Comparison of ENCODE assay signal across 1 cellular context in the genomic region with DNA sequence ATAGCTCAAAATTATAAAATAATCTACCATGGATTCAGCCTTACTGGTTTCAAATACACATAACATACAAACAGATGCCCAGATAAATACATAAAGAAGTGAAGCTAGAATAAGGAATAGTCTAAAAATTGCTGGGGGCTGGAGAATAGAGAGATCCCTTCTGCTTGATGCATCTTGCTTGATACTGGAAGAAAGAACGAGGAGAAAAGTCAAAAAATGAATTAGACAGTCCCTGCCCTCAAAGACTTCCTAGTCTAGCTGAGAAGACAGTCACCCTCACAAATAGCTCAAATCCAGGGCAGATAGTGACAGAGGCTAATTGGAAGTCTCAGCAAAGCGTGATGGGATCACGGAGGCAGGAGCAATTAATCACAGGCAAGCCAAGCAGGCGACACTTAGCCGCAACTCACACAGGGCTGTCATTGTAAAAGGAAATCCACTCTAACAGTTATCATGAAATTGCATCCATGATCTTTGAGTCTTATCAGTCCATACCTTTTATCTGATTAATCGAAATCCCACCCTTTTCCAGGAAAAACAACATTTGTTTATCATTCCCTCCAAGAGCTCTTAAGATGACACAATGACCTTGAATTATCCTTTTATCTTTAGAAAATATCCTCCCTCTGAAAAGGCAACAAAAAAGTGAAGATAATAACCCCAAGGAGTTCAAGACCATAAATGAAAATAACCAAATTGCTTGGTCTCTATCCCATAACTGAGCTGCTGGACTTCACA.
TF ChIP-seq lines count a peak whose summit lies in the region.

No MANE protein-coding gene starts in this region.

TF ChIP-seq in K562, 482 proteins besides CTCF, POLR2A, EP300 and RAD21:
- no peak for TF ChIP-seq E2F6 (IDR thresholded peaks at IDR 0.05; ENCODE audit: borderline replicate concordance in 1 of 2, extremely low read depth in 1 of 2, insufficient read depth in 1 of 2, insufficient read length in 1 of 2, low read depth in 1 of 2, low read length in 1 of 2, poor library complexity in 1 of 2, severe bottlenecking in 1 of 2)
- no peak for TF ChIP-seq TEAD1 (CRISPR knock-in tag; IDR thresholded peaks at IDR 0.05)
- TF ChIP-seq EP400 (IDR thresholded peaks at IDR 0.05): no peak
- no peak for TF ChIP-seq CBFB (CRISPR knock-in tag; IDR thresholded peaks at IDR 0.05)
- no peak for TF ChIP-seq ZNF449 (CRISPR knock-in tag; IDR thresholded peaks at IDR 0.05)
- TF ChIP-seq, protein P1, sequence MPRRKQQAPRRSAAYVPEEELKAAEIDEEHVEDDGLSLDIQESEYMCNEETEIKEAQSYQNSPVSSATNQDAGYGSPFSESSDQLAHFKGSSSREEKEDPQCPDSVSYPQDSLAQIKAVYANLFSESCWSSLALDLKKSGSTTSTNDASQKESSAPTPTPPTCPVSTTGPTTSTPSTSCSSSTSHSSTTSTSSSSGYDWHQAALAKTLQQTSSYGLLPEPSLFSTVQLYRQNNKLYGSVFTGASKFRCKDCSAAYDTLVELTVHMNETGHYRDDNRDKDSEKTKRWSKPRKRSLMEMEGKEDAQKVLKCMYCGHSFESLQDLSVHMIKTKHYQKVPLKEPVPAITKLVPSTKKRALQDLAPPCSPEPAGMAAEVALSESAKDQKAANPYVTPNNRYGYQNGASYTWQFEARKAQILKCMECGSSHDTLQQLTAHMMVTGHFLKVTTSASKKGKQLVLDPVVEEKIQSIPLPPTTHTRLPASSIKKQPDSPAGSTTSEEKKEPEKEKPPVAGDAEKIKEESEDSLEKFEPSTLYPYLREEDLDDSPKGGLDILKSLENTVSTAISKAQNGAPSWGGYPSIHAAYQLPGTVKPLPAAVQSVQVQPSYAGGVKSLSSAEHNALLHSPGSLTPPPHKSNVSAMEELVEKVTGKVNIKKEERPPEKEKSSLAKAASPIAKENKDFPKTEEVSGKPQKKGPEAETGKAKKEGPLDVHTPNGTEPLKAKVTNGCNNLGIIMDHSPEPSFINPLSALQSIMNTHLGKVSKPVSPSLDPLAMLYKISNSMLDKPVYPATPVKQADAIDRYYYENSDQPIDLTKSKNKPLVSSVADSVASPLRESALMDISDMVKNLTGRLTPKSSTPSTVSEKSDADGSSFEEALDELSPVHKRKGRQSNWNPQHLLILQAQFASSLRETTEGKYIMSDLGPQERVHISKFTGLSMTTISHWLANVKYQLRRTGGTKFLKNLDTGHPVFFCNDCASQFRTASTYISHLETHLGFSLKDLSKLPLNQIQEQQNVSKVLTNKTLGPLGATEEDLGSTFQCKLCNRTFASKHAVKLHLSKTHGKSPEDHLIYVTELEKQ (CRISPR knock-in tag; IDR thresholded peaks at IDR 0.05): no peak
- TF ChIP-seq ATF3 (IDR thresholded peaks at IDR 0.05): no peak
- TF ChIP-seq ATF3 (CRISPR knock-in tag; conservative IDR thresholded peaks at IDR 0.05): no peak
- TF ChIP-seq MEIS2 (IDR thresholded peaks at IDR 0.05; ENCODE audit: partially characterized antibody): peak; percentile 86
- TF ChIP-seq, protein P2, sequence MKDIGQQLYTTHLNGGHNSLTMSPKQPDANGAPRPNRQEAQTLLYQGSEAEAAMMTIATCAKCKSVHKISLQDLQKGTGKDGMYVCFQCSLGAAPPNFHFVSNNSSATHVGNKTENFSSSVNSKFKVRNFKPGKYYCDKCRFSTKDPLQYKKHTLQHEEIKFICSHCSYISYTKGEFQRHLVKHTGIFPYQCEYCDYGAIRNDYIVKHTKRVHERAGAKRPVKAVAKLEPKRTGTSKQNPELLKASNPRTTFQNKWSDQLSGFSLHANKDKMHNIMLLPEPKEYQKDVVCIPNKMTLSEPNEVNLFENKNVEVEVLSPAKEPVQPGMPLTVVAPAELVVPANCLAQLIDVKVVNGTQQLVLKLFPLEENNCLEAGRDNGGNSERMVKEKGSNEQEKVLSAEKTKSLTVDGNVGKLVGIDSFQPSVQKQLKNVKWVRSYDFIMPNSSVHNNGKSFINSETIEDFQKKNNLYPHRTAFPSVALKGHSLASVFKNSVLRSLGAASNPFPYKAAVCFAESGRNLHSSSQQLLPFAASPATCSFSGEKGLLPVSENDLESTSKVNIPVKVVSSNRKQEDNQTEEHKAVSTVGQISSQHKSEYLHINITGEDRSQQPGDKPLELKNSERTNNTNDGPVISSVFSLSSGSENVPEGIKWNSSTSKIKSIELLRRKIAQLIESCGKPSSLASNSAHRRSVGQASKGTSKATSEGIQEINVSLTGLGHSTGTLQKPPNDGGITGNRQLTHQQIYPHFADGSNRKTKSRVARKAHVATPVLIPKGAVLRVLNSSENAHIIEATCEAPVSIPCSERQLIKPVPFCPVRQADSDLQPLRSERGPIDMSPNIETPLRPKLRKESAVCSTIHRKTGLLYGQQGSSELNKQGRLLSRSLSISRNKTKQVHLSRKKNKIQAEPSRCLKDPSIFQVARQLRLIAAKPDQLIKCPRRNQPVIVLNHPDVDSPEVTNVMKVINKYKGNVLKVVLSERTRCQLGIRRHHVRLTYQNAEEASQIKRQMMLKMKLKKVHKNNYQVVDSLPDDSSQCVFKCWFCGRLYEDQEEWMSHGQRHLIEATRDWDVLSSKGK (CRISPR knock-in tag; IDR thresholded peaks at IDR 0.05): no peak
- no peak for TF ChIP-seq KDM1A (IDR thresholded peaks at IDR 0.05)
- TF ChIP-seq ZNF197 (CRISPR knock-in tag; IDR thresholded peaks at IDR 0.05; ENCODE audit: low read depth): no peak
- no peak for TF ChIP-seq ZBTB43 (CRISPR knock-in tag; IDR thresholded peaks at IDR 0.05)
- no peak for TF ChIP-seq NR1H2 (CRISPR knock-in tag; IDR thresholded peaks at IDR 0.05)
- peak; percentile 68 for TF ChIP-seq PKNOX1 (IDR thresholded peaks at IDR 0.05)
- TF ChIP-seq ARHGAP35 (IDR thresholded peaks at IDR 0.05; ENCODE audit: partially characterized antibody): no peak
- TF ChIP-seq ATF2 (CRISPR knock-in tag; IDR thresholded peaks at IDR 0.05): no peak
- TF ChIP-seq GABPB2 (CRISPR knock-in tag; conservative IDR thresholded peaks at IDR 0.05): no peak
- no peak for TF ChIP-seq PBX2 (CRISPR knock-in tag; IDR thresholded peaks at IDR 0.05; ENCODE audit: low read depth)
- peak; percentile 58 for TF ChIP-seq PBX2 (tag; conservative IDR thresholded peaks at IDR 0.05; ENCODE audit: low read depth)
- no peak for TF ChIP-seq HIVEP1 (CRISPR knock-in tag; IDR thresholded peaks at IDR 0.05)
- no peak for TF ChIP-seq ZC3H4 (CRISPR knock-in tag; IDR thresholded peaks at IDR 0.05; ENCODE audit: borderline replicate concordance)
- no peak for TF ChIP-seq ZBTB1 (CRISPR knock-in tag; IDR thresholded peaks at IDR 0.05; ENCODE audit: borderline replicate concordance, low read depth)
- no peak for TF ChIP-seq MAZ (CRISPR knock-in tag; conservative IDR thresholded peaks at IDR 0.05 in 1 of 2, IDR thresholded peaks at IDR 0.05 in 1 of 2)
- no peak for TF ChIP-seq VEZF1 (CRISPR knock-in tag; IDR thresholded peaks at IDR 0.05)
- TF ChIP-seq ZNF57 (CRISPR knock-in tag; IDR thresholded peaks at IDR 0.05): no peak
- TF ChIP-seq GTF2E2 (tag; IDR thresholded peaks at IDR 0.05): no peak
- peak; percentile 41; the same call in 1 of the 2 replicates for TF ChIP-seq ESRRA (IDR thresholded peaks at IDR 0.05; ENCODE audit: borderline replicate concordance, low read depth)
